13 cellular contexts compared by ENCODE assay signal in the genomic region with DNA sequence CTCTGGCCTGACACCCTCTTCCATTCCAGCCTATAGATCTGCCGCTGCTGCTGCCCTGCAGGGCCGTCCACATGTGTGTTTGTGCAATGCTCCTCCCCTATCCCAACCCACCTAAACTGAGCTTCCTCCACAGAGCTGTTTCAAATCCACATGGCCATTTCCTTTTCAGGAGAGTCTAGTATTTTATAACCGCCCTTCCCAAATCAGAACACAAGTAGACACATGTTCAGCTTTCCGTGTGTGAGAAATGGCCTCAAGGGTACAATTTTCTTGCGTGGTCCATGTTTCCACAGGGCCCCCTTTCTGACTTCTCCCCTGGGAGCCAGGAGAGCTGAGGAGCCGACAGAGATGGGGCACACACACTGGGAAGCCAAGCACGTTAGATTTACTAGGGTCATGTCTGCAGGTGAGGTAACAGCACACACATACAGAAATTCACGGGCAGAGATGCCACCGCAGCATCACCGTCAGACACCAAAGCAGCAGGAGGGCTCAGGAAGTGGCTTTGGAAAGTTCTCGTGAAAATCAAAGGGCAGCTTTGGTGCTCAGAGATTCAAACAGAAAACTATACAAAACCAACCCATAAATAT.
A peak's percentile ranks its signal among the peaks of the same experiment; 100 is the strongest.
DNase-seq lines count a peak whose midpoint lies in the region; ATAC-seq and TF ChIP-seq lines count a peak whose summit lies in the region.
"Had no signal": no experiment of that assay in that cellular context is flagged by ENCODE, and none has a peak within 500 bp of the region (broad histone marks: within the 10 kb centered on the region; RNA-seq: fewer than 3 reads in every experiment).

No MANE protein-coding gene starts in this region.

- no peaks in the 10 kb centered on the region for H3K9me3 Mint-ChIP-seq in activated CD4-positive, alpha-beta T cell treated with anti-CD3 and anti-CD28 coated beads, Interleukin-2, amount 10 ng/mL, durations not matched to agents 7 days and 5 days
- no peaks in the 10 kb centered on the region for H3K9me3 Mint-ChIP-seq in activated naive CD8-positive, alpha-beta T cell (ENCODE audit: low read depth)
- no peaks in the 10 kb centered on the region for H3K9me3 Mint-ChIP-seq in stimulated activated naive CD8-positive, alpha-beta T cell treated with anti-CD3 and anti-CD28 coated beads, Interleukin-15, Interleukin-2, amounts not matched to agents 100 ng/mL and 50 ng/mL, for 24 hours

- H3K9me3 ChIP-seq in transverse colon: no peaks in the 10 kb centered on the region
- H3K9me3 ChIP-seq: right lobe of liver had no signal

- H3K27me3 Mint-ChIP-seq in activated CD4-positive, alpha-beta T cell treated with anti-CD3 and anti-CD28 coated beads, Interleukin-2, amount 10 ng/mL, durations not matched to agents 7 days and 5 days: peaks cover 13% of the 10 kb centered on the region
- peaks cover 3% of the 10 kb centered on the region for H3K27me3 Mint-ChIP-seq in activated naive CD8-positive, alpha-beta T cell
- H3K27me3 Mint-ChIP-seq in stimulated activated naive CD8-positive, alpha-beta T cell treated with anti-CD3 and anti-CD28 coated beads, Interleukin-15, Interleukin-2, amounts not matched to agents 100 ng/mL and 50 ng/mL, for 24 hours: peaks cover 6% of the 10 kb centered on the region

- no peak overlapping the region for H3K27ac ChIP-seq in transverse colon
- H3K27ac ChIP-seq: right lobe of liver had no signal

- no peak overlapping the region for H3K4me3 ChIP-seq in transverse colon
- H3K4me3 ChIP-seq: right lobe of liver had no signal

- ATAC-seq in HG02884 (IDR thresholded peaks at IDR 0.05; ENCODE audit: unreplicated experiment): no peak

- in situ Hi-C loops in transverse colon (cut with MboI; ENCODE audit: low pct_ligation_motif_present in 1 of 4, low pct_unique_long_range_greater_than_20kb in 1 of 4, low sequenced_read_pairs in 3 of 4): no loop called here

- peaks cover 34% of the 10 kb centered on the region for H3K4me1 Mint-ChIP-seq in activated CD4-positive, alpha-beta T cell treated with anti-CD3 and anti-CD28 coated beads, Interleukin-2, amount 10 ng/mL, durations not matched to agents 7 days and 5 days
- H3K4me1 Mint-ChIP-seq in activated naive CD8-positive, alpha-beta T cell (ENCODE audit: low read depth): peaks cover 34% of the 10 kb centered on the region
- peaks cover 24% of the 10 kb centered on the region for H3K4me1 Mint-ChIP-seq in stimulated activated naive CD8-positive, alpha-beta T cell treated with anti-CD3 and anti-CD28 coated beads, Interleukin-15, Interleukin-2, amounts not matched to agents 100 ng/mL and 50 ng/mL, for 24 hours (ENCODE audit: low read depth)

- intact Hi-C loops in transverse colon (cut with DNase I; ENCODE audit: low total_unique reads): no loop called here

- 77 to 81% methylated on average over 9 to 11 of the region's 11 CpGs for WGBS in transverse colon (ENCODE audit: low coverage in 1 of 2), 2 donors

- H3K4me3 Mint-ChIP-seq in activated CD4-positive, alpha-beta T cell treated with anti-CD3 and anti-CD28 coated beads, Interleukin-2, amount 10 ng/mL, durations not matched to agents 7 days and 5 days: peak overlapping the region; percentile 5
- H3K4me3 Mint-ChIP-seq in activated naive CD8-positive, alpha-beta T cell: peak overlapping the region; percentile 48
- no peak overlapping the region for H3K4me3 Mint-ChIP-seq in stimulated activated naive CD8-positive, alpha-beta T cell treated with anti-CD3 and anti-CD28 coated beads, Interleukin-15, Interleukin-2, amounts not matched to agents 100 ng/mL and 50 ng/mL, for 24 hours

- TF ChIP-seq EP300 in transverse colon (IDR thresholded peaks at IDR 0.05; ENCODE audit: low read depth): no peak

- TF ChIP-seq CTCF in transverse colon (IDR thresholded peaks at IDR 0.05): no peak

- H3K27me3 ChIP-seq in transverse colon: peaks cover 41% of the 10 kb centered on the region
- H3K27me3 ChIP-seq: right lobe of liver had no signal

- no peaks in the 10 kb centered on the region for H3K36me3 Mint-ChIP-seq in activated CD4-positive, alpha-beta T cell treated with anti-CD3 and anti-CD28 coated beads, Interleukin-2, amount 10 ng/mL, durations not matched to agents 7 days and 5 days (ENCODE audit: low read depth)
- no peaks in the 10 kb centered on the region for H3K36me3 Mint-ChIP-seq in activated naive CD8-positive, alpha-beta T cell
- no peaks in the 10 kb centered on the region for H3K36me3 Mint-ChIP-seq in stimulated activated naive CD8-positive, alpha-beta T cell treated with anti-CD3 and anti-CD28 coated beads, Interleukin-15, Interleukin-2, amounts not matched to agents 100 ng/mL and 50 ng/mL, for 24 hours (ENCODE audit: low read depth)

- H3K4me1 ChIP-seq in transverse colon: no peaks in the 10 kb centered on the region
- H3K4me1 ChIP-seq: right lobe of liver had no signal

- H3K27ac Mint-ChIP-seq in activated CD4-positive, alpha-beta T cell treated with anti-CD3 and anti-CD28 coated beads, Interleukin-2, amount 10 ng/mL, durations not matched to agents 7 days and 5 days: no peak overlapping the region
- H3K27ac Mint-ChIP-seq in activated naive CD8-positive, alpha-beta T cell: peak overlapping the region; percentile 85
- H3K27ac Mint-ChIP-seq in stimulated activated naive CD8-positive, alpha-beta T cell treated with anti-CD3 and anti-CD28 coated beads, Interleukin-15, Interleukin-2, amounts not matched to agents 100 ng/mL and 50 ng/mL, for 24 hours: peak overlapping the region; percentile 16

- POLR2A ChIA-PET in activated CD4-positive, alpha-beta T cell treated with anti-CD3 and anti-CD28 coated beads, Interleukin-2, amount 10 ng/mL, durations not matched to agents 7 days and 5 days (lab: Charles Lee): no interaction called here

- CTCF ChIA-PET in activated CD4-positive, alpha-beta T cell treated with anti-CD3 and anti-CD28 coated beads, Interleukin-2, amount 10 ng/mL, durations not matched to agents 7 days and 5 days (lab: Charles Lee): no interaction called here

- TF ChIP-seq POLR2A in transverse colon (IDR thresholded peaks at IDR 0.05): no peak

- DNase-seq in activated gamma-delta T cell treated with Interleukin-2 at 50 U/mL for 16 hours (peak; percentile 6), activated gamma-delta T cell (lab: John Stamatoyannopoulos, UW) (no peak), cerebellar cortex (ENCODE audit: low spot score) (no peak), transverse colon (no peak)
- peak; percentile 42 for DNase-seq in activated CD4-positive, alpha-beta T cell treated with anti-CD3 and anti-CD28 coated beads, Interleukin-2, amount 10 ng/mL, durations not matched to agents 7 days and 5 days
- DNase-seq: COR-L47, erythroblast, NCI-H2029 treated with DMSO at 0.1 percent for 48 hours, NCI-H524 treated with DMSO at 0.1 percent for 48 hours, right lobe of liver had no signal

- H3K36me3 ChIP-seq in transverse colon: no peaks in the 10 kb centered on the region
- H3K36me3 ChIP-seq: right lobe of liver had no signal

Comparison
In these comparisons a context has a peak if more than half of its experiments do, and no peak if none do; other contexts are left out.
1. DNase-seq: peak in activated gamma-delta T cell treated with Interleukin-2 at 50 U/mL for 16 hours (single experiment) and activated CD4-positive, alpha-beta T cell treated with anti-CD3 and anti-CD28 coated beads, Interleukin-2, amount 10 ng/mL, durations not matched to agents 7 days and 5 days (single experiment); none in activated gamma-delta T cell (single experiment), cerebellar cortex (single experiment) and transverse colon (single experiment).